ENCODE assay signal across 8 cellular contexts in genomic region chr4:144355809-144356757, GRCh38.
DNase-seq lines count a peak whose midpoint lies in the region; ATAC-seq and TF ChIP-seq lines count a peak whose summit lies in the region.

No MANE protein-coding gene starts in this region.

- no peak overlapping the region for H2AFZ ChIP-seq in smooth muscle cell (ENCODE audit: low read depth)

- ATAC-seq in GM19452 (IDR thresholded peaks at IDR 0.05; ENCODE audit: unreplicated experiment), result peak; percentile 93
- ATAC-seq in HG03280 (IDR thresholded peaks at IDR 0.05; ENCODE audit: unreplicated experiment), result peak; percentile 96

- 3% methylated on average over 10 of the region's 10 CpGs for WGBS in smooth muscle cell (ENCODE audit: low lambda C conversion rate)
- WGBS in spleen, 5 donors, result 23 to 29% (median 26%) methylated on average over 10 of the region's 10 CpGs

- TF ChIP-seq CTCF in smooth muscle cell (IDR thresholded peaks at IDR 0.05; ENCODE audit: borderline replicate concordance, insufficient read depth, poor library complexity, severe bottlenecking), result no peak
- no peak for TF ChIP-seq CTCF in spleen (IDR thresholded peaks at IDR 0.05 in 8 of 11, conservative IDR thresholded peaks at IDR 0.05 in 3 of 11)

- intact Hi-C loops in spleen (cut with DNase I; ENCODE audit: low total_unique reads), result no loop called here

- peak overlapping the region; percentile 31 for H3K27ac ChIP-seq in smooth muscle cell (ENCODE audit: low read depth)
- no peak overlapping the region for H3K27ac ChIP-seq in spleen

- H3K9ac ChIP-seq in ES-I3 (ENCODE audit: low read depth, low read length), result peak overlapping the region; percentile 50; the same call in 1 of the 2 replicates
- no peak overlapping the region for H3K9ac ChIP-seq in smooth muscle cell (ENCODE audit: low read depth)

- no peak for TF ChIP-seq POLR2A in spleen (IDR thresholded peaks at IDR 0.05)

- H3K4me3 ChIP-seq in smooth muscle cell, result peak overlapping the region; percentile 24
- H3K4me3 ChIP-seq in spleen, result no peak overlapping the region

- no peaks in the 10 kb centered on the region for H3K9me3 ChIP-seq in ES-I3 (ENCODE audit: control insufficient read depth, insufficient read depth, low read length)
- no peaks in the 10 kb centered on the region for H3K9me3 ChIP-seq in smooth muscle cell (replicated peaks; ENCODE audit: low read depth)
- no peaks in the 10 kb centered on the region for H3K9me3 ChIP-seq in spleen

- H3K36me3 ChIP-seq in ES-I3 (ENCODE audit: insufficient read depth, low read length) (no peaks in the 10 kb centered on the region), smooth muscle cell (ENCODE audit: low read depth) (no peaks in the 10 kb centered on the region), spleen (no peaks in the 10 kb centered on the region)

- H3K4me1 ChIP-seq in ES-I3 (ENCODE audit: insufficient read depth, low read length) (peaks cover 21% of the 10 kb centered on the region), smooth muscle cell (ENCODE audit: low read depth) (peaks cover 26% of the 10 kb centered on the region), spleen (peaks cover 0 to 18% (median 4%) of the 10 kb centered on the region in 6 donors)

- no peaks in the 10 kb centered on the region for H4K20me1 ChIP-seq in smooth muscle cell (ENCODE audit: low read depth)

- H3K79me2 ChIP-seq in smooth muscle cell (ENCODE audit: low read depth), result no peaks in the 10 kb centered on the region

- peak overlapping the region; percentile 79 for H3K4me2 ChIP-seq in smooth muscle cell

- DNase-seq in SIG-M5 treated with dmso at 0.1 percent for 504 hours (lab: John Stamatoyannopoulos, UW; ENCODE audit: unreplicated experiment), result peak; percentile 52
- DNase-seq in fibroblast of gingiva (ENCODE audit: low read depth), result peak; percentile 61
- peak; percentile 15 for DNase-seq in smooth muscle cell (lab: John Stamatoyannopoulos, UW; ENCODE audit: unreplicated experiment)
- DNase-seq in spleen, result no peak
- no peak for DNase-seq in NCI-H526 (lab: John Stamatoyannopoulos, UW)

- H3K27me3 ChIP-seq in smooth muscle cell (ENCODE audit: low read depth) (peaks cover 40% of the 10 kb centered on the region), spleen (replicated peaks in 1 of 7) (peaks cover 0 to 53% (median 11%) of the 10 kb centered on the region in 7 donors)

- H3F3A ChIP-seq in smooth muscle cell (ENCODE audit: low read depth), result peaks cover 17% of the 10 kb centered on the region

Comparison
In these comparisons a context has a peak if more than half of its experiments do, and no peak if none do; other contexts are left out.
1. DNase-seq: peak in SIG-M5 treated with dmso at 0.1 percent for 504 hours (single experiment), fibroblast of gingiva (single experiment) and smooth muscle cell (single experiment); none in spleen (single experiment) and NCI-H526 (0 of 2).